8 cellular contexts compared by ENCODE assay signal in genomic region chr2:158885018-158885675, GRCh38.
DNase-seq lines count a peak whose midpoint lies in the region; ATAC-seq and TF ChIP-seq lines count a peak whose summit lies in the region.
"Not testable (repeated sequence)": the region's sequence is repeated elsewhere in the genome, so short reads cannot be mapped to it uniquely, and the experiment has no call there.

No MANE protein-coding gene starts in this region.

- peak; percentile 39; the same call in 1 of the 2 replicates for TF ChIP-seq CTCF in PC-3 (conservative IDR thresholded peaks at IDR 0.05; ENCODE audit: low read depth, low read length)
- not testable (repeated sequence) for TF ChIP-seq CTCF in parathyroid adenoma (IDR thresholded peaks at IDR 0.05); suprapubic skin (IDR thresholded peaks at IDR 0.05)

- CTCF ChIA-PET in PC-3 (lab: Charles Lee): not testable (repeated sequence)
- CTCF ChIA-PET in activated CD4-positive, alpha-beta T cell treated with anti-CD3 and anti-CD28 coated beads for 36 hours (lab: Charles Lee): interaction anchor here (0.6 to 0.7 kb wide), 2 partner anchors 13 to 234 kb away, joined by 3 read pairs; no protein-coding TSS in a partner anchor

- peak overlapping the region; percentile 40; the same call in 1 of the 2 replicates for H3K4me3 ChIP-seq in PC-3 (ENCODE audit: low read length)
- H3K4me3 ChIP-seq in parathyroid adenoma (ENCODE audit: low read depth, low read length); suprapubic skin: not testable (repeated sequence)

- not testable (repeated sequence) for H3K27me3 ChIP-seq in PC-3 (ENCODE audit: low read length); parathyroid adenoma (ENCODE audit: control insufficient read depth, insufficient read depth, low read length); suprapubic skin

- POLR2A ChIA-PET in PC-3 (lab: Charles Lee; ENCODE audit: unreplicated experiment): interaction anchor here (0.6 kb wide), 1 partner anchor 507 kb away, joined by 3 read pairs; no protein-coding TSS in a partner anchor
- POLR2A ChIA-PET in activated CD4-positive, alpha-beta T cell treated with anti-CD3 and anti-CD28 coated beads for 36 hours (lab: Charles Lee): not testable (repeated sequence)

- H3K36me3 Mint-ChIP-seq in activated CD4-positive, alpha-beta T cell treated with anti-CD3 and anti-CD28 coated beads for 36 hours (ENCODE audit: low read depth): not testable (repeated sequence)

- H3K27me3 Mint-ChIP-seq in activated CD4-positive, alpha-beta T cell treated with anti-CD3 and anti-CD28 coated beads for 36 hours: not testable (repeated sequence)

- peak; percentile 35 for DNase-seq in ELR (ENCODE audit: low read depth)
- not testable (repeated sequence) for DNase-seq in PC-3; epithelial cell of prostate (ENCODE audit: low read depth, low spot score); suprapubic skin (ENCODE audit: low spot score in 2 of 2)
- peak; percentile 74 for DNase-seq in activated CD4-positive, alpha-beta T cell treated with anti-CD3 and anti-CD28 coated beads for 36 hours
- peak; percentile 12 for DNase-seq in activated naive CD4-positive, alpha-beta T cell treated with Interleukin-2 at 50 U/mL for 16 hours
- DNase-seq in stimulated activated CD4-positive, alpha-beta T cell treated with anti-CD3 and anti-CD28 coated beads, Interleukin-2, amount 100 ng/mL, for 48 hours: peak; percentile 13 to 23

- not testable (repeated sequence) for ATAC-seq in PC-3; activated CD4-positive, alpha-beta T cell treated with anti-CD3 and anti-CD28 coated beads for 36 hours

- H3K4me2 ChIP-seq in PC-3 (ENCODE audit: low read length): peak overlapping the region; percentile 73
- not testable (repeated sequence) for H3K4me2 ChIP-seq in parathyroid adenoma (ENCODE audit: low read length)

- H3K27ac ChIP-seq in PC-3 (ENCODE audit: low read length) (peak overlapping the region; percentile 55), epithelial cell of prostate (peak overlapping the region; percentile 98), suprapubic skin (peak overlapping the region; percentile 71)
- not testable (repeated sequence) for H3K27ac ChIP-seq in parathyroid adenoma

- peaks cover 35% of the 10 kb centered on the region for H3K4me1 ChIP-seq in PC-3 (ENCODE audit: insufficient read depth, low read length)
- not testable (repeated sequence) for H3K4me1 ChIP-seq in parathyroid adenoma
- H3K4me1 ChIP-seq in suprapubic skin: peaks cover 16% of the 10 kb centered on the region

- TF ChIP-seq EP300 in suprapubic skin (IDR thresholded peaks at IDR 0.05): not testable (repeated sequence)

- not testable (repeated sequence) for H3K9me2 ChIP-seq in PC-3 (replicated peaks; ENCODE audit: low read length)

- not testable (repeated sequence) for H3K9me3 Mint-ChIP-seq in activated CD4-positive, alpha-beta T cell treated with anti-CD3 and anti-CD28 coated beads for 36 hours (ENCODE audit: low read depth)

- H2AFZ ChIP-seq in PC-3 (ENCODE audit: low read length): peak overlapping the region; percentile 67; the same call in 1 of the 2 replicates
- peak overlapping the region; percentile 20 for H2AFZ ChIP-seq in parathyroid adenoma

- H4K20me1 ChIP-seq in PC-3 (ENCODE audit: low read length): not testable (repeated sequence)

- intact Hi-C loops in PC-3 (cut with micrococcal nuclease): loop anchor here (10.0 kb wide), 1 partner anchor 1080 kb away; no protein-coding TSS in a partner anchor
- intact Hi-C loops in activated CD4-positive, alpha-beta T cell treated with anti-CD3 and anti-CD28 coated beads for 36 hours (cut with DNase I, micrococcal nuclease): not testable (repeated sequence)

- not testable (repeated sequence) for H3F3A ChIP-seq in PC-3 (ENCODE audit: low read length, unreplicated experiment)

- not testable (repeated sequence) for BruUV-seq in PC-3 (replicated peaks; lab: Mats Ljungman, UMichigan)

- not testable (repeated sequence) for H3K36me3 ChIP-seq in PC-3 (ENCODE audit: low read depth, low read length); parathyroid adenoma (ENCODE audit: control insufficient read depth, insufficient read depth, low read length); suprapubic skin

- H3K9me3 ChIP-seq in PC-3 (ENCODE audit: low read length); parathyroid adenoma (ENCODE audit: control insufficient read depth, low read length); suprapubic skin: not testable (repeated sequence)

- not testable (repeated sequence) for H3K27ac Mint-ChIP-seq in activated CD4-positive, alpha-beta T cell treated with anti-CD3 and anti-CD28 coated beads for 36 hours

- H3K4me3 Mint-ChIP-seq in activated CD4-positive, alpha-beta T cell treated with anti-CD3 and anti-CD28 coated beads for 36 hours: not testable (repeated sequence)

- TF ChIP-seq POLR2A in suprapubic skin (IDR thresholded peaks at IDR 0.05): not testable (repeated sequence)

- 52% methylated on average over 8 of the region's 8 CpGs for WGBS in suprapubic skin

- H3K79me2 ChIP-seq in PC-3 (ENCODE audit: low read length); parathyroid adenoma: not testable (repeated sequence)

- H3K9ac ChIP-seq in PC-3 (ENCODE audit: low read length); parathyroid adenoma: not testable (repeated sequence)

- peaks cover 12% of the 10 kb centered on the region for H3K4me1 Mint-ChIP-seq in activated CD4-positive, alpha-beta T cell treated with anti-CD3 and anti-CD28 coated beads for 36 hours
